In the genomic region with DNA sequence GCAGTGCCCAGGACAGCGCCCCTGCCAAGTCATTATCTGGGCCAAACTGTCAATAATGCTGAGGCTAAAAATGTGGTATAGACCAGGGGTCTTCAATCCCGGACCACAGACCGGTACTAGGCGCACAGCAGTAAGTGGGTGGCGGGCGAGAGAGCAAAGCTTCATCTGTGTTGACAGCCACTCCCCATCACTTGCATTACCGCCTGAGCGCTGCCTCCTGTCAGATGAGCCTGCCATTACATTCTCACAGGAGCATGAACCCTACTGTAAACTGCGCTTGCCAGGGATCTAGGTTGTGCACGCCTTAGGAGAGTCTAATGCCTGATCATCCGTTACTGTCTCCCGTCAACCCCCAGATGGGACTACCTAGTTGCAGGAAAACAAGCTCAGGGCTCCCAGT, we compare ENCODE assay signal across 18 cellular contexts.
DNase-seq lines count a peak whose midpoint lies in the region; ATAC-seq, FAIRE-seq and TF ChIP-seq lines count a peak whose summit lies in the region.
"Had no signal": no experiment of that assay in that cellular context is flagged by ENCODE, and none has a peak within 500 bp of the region (broad histone marks: within the 10 kb centered on the region; RNA-seq: fewer than 3 reads in every experiment).

No MANE protein-coding gene starts in this region.

- H3K9me1 ChIP-seq in K562 (ENCODE audit: control insufficient read depth, insufficient read depth, low read length) = no peaks in the 10 kb centered on the region

- TF ChIP-seq RAD21 in K562 (CRISPR knock-in tag; conservative IDR thresholded peaks at IDR 0.05 in 1 of 2, IDR thresholded peaks at IDR 0.05 in 1 of 2) = no peak

- H3K9me3 Mint-ChIP-seq in activated naive CD8-positive, alpha-beta T cell (ENCODE audit: low read depth) = no peaks in the 10 kb centered on the region
- no peaks in the 10 kb centered on the region for H3K9me3 Mint-ChIP-seq in activated naive CD8-positive, alpha-beta T cell treated with anti-CD3 and anti-CD28 coated beads, Interleukin-2, amount 50 U/mL, for 24 hours
- no peaks in the 10 kb centered on the region for H3K9me3 Mint-ChIP-seq in natural killer cell treated with Interleukin-12 subunit alpha and Interleukin-12 subunit beta and Interleukin-15 and Interleukin-18, amount 100 ng/mL, for 72 hours
- H3K9me3 Mint-ChIP-seq: CD4-positive, alpha-beta T cell had no signal

- H3K79me2 ChIP-seq in Karpas-422 (ENCODE audit: low read length) (peaks cover 45% of the 10 kb centered on the region), K562 (ENCODE audit: control insufficient read depth, insufficient read depth, low read length) (no peaks in the 10 kb centered on the region)

- no peak for FAIRE-seq in K562 (lab: Jason Lieb, UNC)

- in situ Hi-C loops in K562 (cut with MboI) = no loop called here

- no peak for TF ChIP-seq POLR2A in K562 (conservative IDR thresholded peaks at IDR 0.05)

- no peak for TF ChIP-seq CTCF in K562 (IDR thresholded peaks at IDR 0.05 in 2 of 3, conservative IDR thresholded peaks at IDR 0.05 in 1 of 3; ENCODE audit: insufficient read depth in 2 of 3, low read depth in 1 of 3, low read length in 3 of 3)

- H3K36me3 ChIP-seq in Karpas-422 (ENCODE audit: insufficient read depth, low read length) (peaks cover 53% of the 10 kb centered on the region), K562 (ENCODE audit: control insufficient read depth, insufficient read depth, low read length) (peaks cover 50% of the 10 kb centered on the region)

- no peak overlapping the region for H2AFZ ChIP-seq in Karpas-422 (ENCODE audit: low read length)
- H2AFZ ChIP-seq in K562 (ENCODE audit: low read depth, low read length) = no peak overlapping the region

- no peak for DNase-seq in activated naive CD8-positive, alpha-beta T cell treated with anti-CD3 and anti-CD28 coated beads, Interleukin-2, amount 50 U/mL, for 24 hours
- no peak for DNase-seq in Karpas-422
- DNase-seq in K562 (ENCODE audit: extremely low read depth in 1 of 4, low spot score in 3 of 4) = no peak
- DNase-seq in natural killer cell treated with Interleukin-12 subunit alpha and Interleukin-12 subunit beta and Interleukin-15 and Interleukin-18, amount 100 ng/mL, for 72 hours (ENCODE audit: low spot score) = no peak
- no peak for DNase-seq in H4 (ENCODE audit: low spot score)
- no peak for DNase-seq in HK-2 (ENCODE audit: unreplicated experiment)
- DNase-seq: CD4-positive, alpha-beta T cell; EL; H7; KG1; NCI-H1092 treated with DMSO at 0.1 percent for 48 hours; NCI-H2081 treated with DMSO at 0.1 percent for 48 hours; NCI-H510A; Peyer's patch; Right ventricle myocardium superior had no signal

- no peaks in the 10 kb centered on the region for H3K9me2 ChIP-seq in Karpas-422 (replicated peaks; ENCODE audit: insufficient read depth, low read length)

- H3K27me3 Mint-ChIP-seq in activated naive CD8-positive, alpha-beta T cell = no peaks in the 10 kb centered on the region
- no peaks in the 10 kb centered on the region for H3K27me3 Mint-ChIP-seq in activated naive CD8-positive, alpha-beta T cell treated with anti-CD3 and anti-CD28 coated beads, Interleukin-2, amount 50 U/mL, for 24 hours
- H3K27me3 Mint-ChIP-seq in natural killer cell treated with Interleukin-12 subunit alpha and Interleukin-12 subunit beta and Interleukin-15 and Interleukin-18, amount 100 ng/mL, for 72 hours = no peaks in the 10 kb centered on the region
- H3K27me3 Mint-ChIP-seq: CD4-positive, alpha-beta T cell had no signal

- H3K4me2 ChIP-seq in Karpas-422 (ENCODE audit: low read depth, low read length, poor library complexity, severe bottlenecking) = peak overlapping the region; percentile 54
- H3K4me2 ChIP-seq in K562 (ENCODE audit: insufficient read depth, low read length) = no peak overlapping the region

- BruUV-seq in K562 (replicated peaks; lab: Mats Ljungman, UMichigan) = no TSS peak

- intact Hi-C loops in K562 (cut with micrococcal nuclease) = no loop called here

- POLR2A ChIA-PET in K562 (lab: Yijun Ruan, JAX) = no interaction called here

- peaks cover 38% of the 10 kb centered on the region for H3K36me3 Mint-ChIP-seq in activated naive CD8-positive, alpha-beta T cell
- peaks cover 62% of the 10 kb centered on the region for H3K36me3 Mint-ChIP-seq in activated naive CD8-positive, alpha-beta T cell treated with anti-CD3 and anti-CD28 coated beads, Interleukin-2, amount 50 U/mL, for 24 hours (ENCODE audit: low read depth)
- peaks cover 40% of the 10 kb centered on the region for H3K36me3 Mint-ChIP-seq in natural killer cell treated with Interleukin-12 subunit alpha and Interleukin-12 subunit beta and Interleukin-15 and Interleukin-18, amount 100 ng/mL, for 72 hours

- no peak for TF ChIP-seq EP300 in K562 (IDR thresholded peaks at IDR 0.05; ENCODE audit: low read length)

- CTCF ChIA-PET in K562 (lab: Yijun Ruan, JAX; ENCODE audit: low intra/inter-chr PET ratio) = no interaction called here

- no peaks in the 10 kb centered on the region for H3K9me3 ChIP-seq in Karpas-422 (ENCODE audit: low read length)
- H3K9me3 ChIP-seq in K562 (replicated peaks; ENCODE audit: control insufficient read depth, insufficient read depth, low read depth, low read length) = no peaks in the 10 kb centered on the region; the same call in none of the 2 replicates
- H3K9me3 ChIP-seq: Peyer's patch had no signal

- H3K27ac ChIP-seq in Karpas-422 (ENCODE audit: low read length) (peak overlapping the region; percentile 97), K562 (ENCODE audit: extremely low read depth, low read depth, low read length) (no peak overlapping the region)
- H3K27ac ChIP-seq: Peyer's patch, SK-N-MC had no signal

- no peak overlapping the region for H3K4me3 Mint-ChIP-seq in activated naive CD8-positive, alpha-beta T cell
- no peak overlapping the region for H3K4me3 Mint-ChIP-seq in activated naive CD8-positive, alpha-beta T cell treated with anti-CD3 and anti-CD28 coated beads, Interleukin-2, amount 50 U/mL, for 24 hours
- H3K4me3 Mint-ChIP-seq in natural killer cell treated with Interleukin-12 subunit alpha and Interleukin-12 subunit beta and Interleukin-15 and Interleukin-18, amount 100 ng/mL, for 72 hours = no peak overlapping the region
- H3K4me3 Mint-ChIP-seq: CD4-positive, alpha-beta T cell had no signal

- H3K27ac Mint-ChIP-seq in activated naive CD8-positive, alpha-beta T cell = peak overlapping the region; percentile 28
- no peak overlapping the region for H3K27ac Mint-ChIP-seq in activated naive CD8-positive, alpha-beta T cell treated with anti-CD3 and anti-CD28 coated beads, Interleukin-2, amount 50 U/mL, for 24 hours
- peak overlapping the region; percentile 67 to 85 for H3K27ac Mint-ChIP-seq in natural killer cell treated with Interleukin-12 subunit alpha and Interleukin-12 subunit beta and Interleukin-15 and Interleukin-18, amount 100 ng/mL, for 72 hours
- H3K27ac Mint-ChIP-seq: CD4-positive, alpha-beta T cell had no signal

- no peaks in the 10 kb centered on the region for H3K27me3 ChIP-seq in Karpas-422 (ENCODE audit: low read length)
- no peaks in the 10 kb centered on the region for H3K27me3 ChIP-seq in K562 (ENCODE audit: control insufficient read depth in 2 of 2, insufficient read depth in 2 of 2, low read length in 2 of 2)
- H3K27me3 ChIP-seq: Peyer's patch had no signal

- ATAC-seq in activated naive CD8-positive, alpha-beta T cell treated with anti-CD3 and anti-CD28 coated beads, Interleukin-2, amount 50 U/mL, for 24 hours = no peak
- ATAC-seq in K562 (no peak), HG03442 (IDR thresholded peaks at IDR 0.05; ENCODE audit: unreplicated experiment) (no peak)
- ATAC-seq in natural killer cell treated with Interleukin-12 subunit alpha and Interleukin-12 subunit beta and Interleukin-15 and Interleukin-18, amount 100 ng/mL, for 72 hours = no peak

- WGBS in K562 (ENCODE audit: insufficient coverage, low coverage, missing lambda C conversion rate) = 88% methylated on average over 11 of the region's 12 CpGs

- no peaks in the 10 kb centered on the region for H4K20me1 ChIP-seq in Karpas-422 (ENCODE audit: insufficient read depth, low read depth, low read length)
- H4K20me1 ChIP-seq in K562 (replicated peaks; ENCODE audit: control insufficient read depth, insufficient read depth, low read length) = no peaks in the 10 kb centered on the region

- H3K4me1 ChIP-seq in Karpas-422 (ENCODE audit: low read length) (peaks cover 86% of the 10 kb centered on the region), K562 (replicated peaks in 1 of 2; ENCODE audit: control insufficient read depth in 2 of 2, insufficient read depth in 2 of 2, low read length in 2 of 2) (peaks cover 0 to 7% of the 10 kb centered on the region in 2 experiments; a peak in 3 of 5 replicates)

- H3K9ac ChIP-seq in Karpas-422 (ENCODE audit: low read length) (peak overlapping the region; percentile 64), K562 (ENCODE audit: insufficient read depth in 1 of 2, low read depth in 2 of 2, low read length in 2 of 2) (no peak overlapping the region)

- H3K4me3 ChIP-seq in Karpas-422 (ENCODE audit: low read length) (peak overlapping the region; percentile 23; the same call in 1 of the 2 replicates), K562 (no peak overlapping the region)
- H3K4me3 ChIP-seq: Peyer's patch, SK-N-MC had no signal

- H3K4me1 Mint-ChIP-seq in activated naive CD8-positive, alpha-beta T cell (ENCODE audit: low read depth) = peaks cover 22% of the 10 kb centered on the region
- peaks cover 29% of the 10 kb centered on the region for H3K4me1 Mint-ChIP-seq in activated naive CD8-positive, alpha-beta T cell treated with anti-CD3 and anti-CD28 coated beads, Interleukin-2, amount 50 U/mL, for 24 hours
- peaks cover 34 to 48% of the 10 kb centered on the region in 2 donors for H3K4me1 Mint-ChIP-seq in natural killer cell treated with Interleukin-12 subunit alpha and Interleukin-12 subunit beta and Interleukin-15 and Interleukin-18, amount 100 ng/mL, for 72 hours (ENCODE audit: low read depth in 2 of 2)

TF ChIP-seq in K562, 482 proteins besides CTCF, POLR2A, EP300 and RAD21 (continues in another document):
- TF ChIP-seq HDGF (IDR thresholded peaks at IDR 0.05) = no peak
- no peak for TF ChIP-seq ZNF316 (IDR thresholded peaks at IDR 0.05)
- TF ChIP-seq, protein P1, sequence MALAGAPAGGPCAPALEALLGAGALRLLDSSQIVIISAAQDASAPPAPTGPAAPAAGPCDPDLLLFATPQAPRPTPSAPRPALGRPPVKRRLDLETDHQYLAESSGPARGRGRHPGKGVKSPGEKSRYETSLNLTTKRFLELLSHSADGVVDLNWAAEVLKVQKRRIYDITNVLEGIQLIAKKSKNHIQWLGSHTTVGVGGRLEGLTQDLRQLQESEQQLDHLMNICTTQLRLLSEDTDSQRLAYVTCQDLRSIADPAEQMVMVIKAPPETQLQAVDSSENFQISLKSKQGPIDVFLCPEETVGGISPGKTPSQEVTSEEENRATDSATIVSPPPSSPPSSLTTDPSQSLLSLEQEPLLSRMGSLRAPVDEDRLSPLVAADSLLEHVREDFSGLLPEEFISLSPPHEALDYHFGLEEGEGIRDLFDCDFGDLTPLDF (CRISPR knock-in tag; IDR thresholded peaks at IDR 0.05) = no peak
